ENCODE assay signal across 10 cellular contexts in the genomic region with DNA sequence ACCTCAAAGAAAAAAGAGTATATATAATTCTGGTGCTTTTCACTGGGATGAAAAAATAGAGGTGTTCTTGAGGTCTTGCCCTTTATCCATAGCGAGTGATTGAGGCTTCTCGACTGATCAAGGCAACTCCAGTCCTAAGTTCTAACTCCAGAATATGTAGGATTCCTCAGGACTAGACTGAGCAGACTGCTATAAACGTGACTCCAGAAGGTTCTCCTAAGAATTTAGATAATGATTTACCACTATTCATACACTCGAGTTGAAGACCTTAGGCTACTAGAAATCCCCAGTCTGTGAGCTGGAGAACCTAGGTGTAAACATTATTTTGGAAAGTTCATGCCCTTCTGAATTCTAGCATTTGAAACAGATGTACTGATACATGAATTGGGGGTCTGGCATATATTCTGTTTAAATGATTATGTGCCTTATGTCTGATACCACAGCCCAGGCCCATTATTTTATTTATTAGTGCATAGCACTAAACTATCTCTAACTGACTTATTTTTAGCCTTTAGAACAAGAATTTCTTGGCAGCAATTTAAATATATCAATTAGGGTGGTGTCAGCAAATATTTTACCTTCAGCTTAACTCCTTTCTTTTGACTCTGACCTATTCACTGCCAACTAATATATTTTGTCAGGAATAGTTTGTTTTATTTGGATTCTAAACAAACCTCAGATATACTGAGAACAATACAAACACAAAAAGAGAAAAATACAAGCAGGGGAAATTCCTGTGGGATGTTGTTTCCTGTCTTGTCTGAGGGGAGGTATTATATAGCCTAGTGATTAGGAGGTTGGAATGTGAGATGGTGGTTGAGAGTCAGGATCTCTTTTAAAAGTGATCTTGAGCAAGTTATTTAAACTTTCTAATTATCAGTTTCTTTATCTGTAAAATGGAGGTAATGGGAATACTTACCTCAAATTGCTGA.
DNase-seq lines count a peak whose midpoint lies in the region; ATAC-seq, FAIRE-seq and TF ChIP-seq lines count a peak whose summit lies in the region.
"Had no signal": no experiment of that assay in that cellular context is flagged by ENCODE, and none has a peak within 500 bp of the region (broad histone marks: within the 10 kb centered on the region; RNA-seq: fewer than 3 reads in every experiment).

No MANE protein-coding gene starts in this region.

- no peak for TF ChIP-seq EP300 in HepG2 (IDR thresholded peaks at IDR 0.05; ENCODE audit: low read depth in 2 of 2, low read length in 2 of 2)
- no peak for TF ChIP-seq EP300 in HepG2 (CRISPR knock-in tag; IDR thresholded peaks at IDR 0.05; ENCODE audit: borderline replicate concordance)

- H3K27me3 ChIP-seq in left ventricle myocardium inferior (ENCODE audit: low read depth), result no peaks in the 10 kb centered on the region
- H3K27me3 ChIP-seq in HepG2 (ENCODE audit: control insufficient read depth in 1 of 2, insufficient read depth in 2 of 2, low read length in 2 of 2), result no peaks in the 10 kb centered on the region
- no peaks in the 10 kb centered on the region for H3K27me3 ChIP-seq in uterus

- H3K27ac ChIP-seq in left ventricle myocardium inferior (replicated peaks), result peak overlapping the region; percentile 34
- H3K27ac ChIP-seq in HepG2 (ENCODE audit: extremely low read length, insufficient read depth, low read length), result no peak overlapping the region
- H3K27ac ChIP-seq in uterus, result no peak overlapping the region

- no peak for ATAC-seq in left cardiac atrium
- peak; percentile 89 for ATAC-seq in HepG2
- ATAC-seq: activated T-helper 17 cell treated with anti-CD3 and anti-CD28 coated beads, Interleukin-2, amount 50 U/mL, for 72 hours had no signal

- DNase-seq in left ventricle myocardium inferior, result no peak
- DNase-seq in left cardiac atrium, result no peak
- peak; percentile 44 for DNase-seq in astrocyte of the spinal cord (ENCODE audit: low read depth, low spot score)
- peak; percentile 47 for DNase-seq in HepG2 (ENCODE audit: low spot score)
- no peak for DNase-seq in uterus
- no peak for DNase-seq in T-helper 9 cell
- no peak for DNase-seq in DMS 273 treated with DMSO at 0.1 percent for 48 hours (lab: John Stamatoyannopoulos, UW)
- no peak for DNase-seq in cerebellum (ENCODE audit: low spot score)

- in situ Hi-C loops in astrocyte of the spinal cord (cut with HindIII; ENCODE audit: low sequenced_read_pairs), result no loop called here
- in situ Hi-C loops in HepG2 (cut with HindIII; ENCODE audit: extremely low pct_ligation_motif_present, low pct_unique_long_range_greater_than_20kb), result no loop called here

- H3K4me3 ChIP-seq in left ventricle myocardium inferior, result no peak overlapping the region
- no peak overlapping the region for H3K4me3 ChIP-seq in astrocyte of the spinal cord (ENCODE audit: low read depth, low read length)
- no peak overlapping the region for H3K4me3 ChIP-seq in HepG2 (replicated peaks in 1 of 3; ENCODE audit: insufficient read depth in 1 of 3, low read depth in 2 of 3, low read length in 3 of 3)
- no peak overlapping the region for H3K4me3 ChIP-seq in uterus

- 17% methylated on average over 4 of the region's 4 CpGs for WGBS in HepG2 (ENCODE audit: low lambda C conversion rate)

- no peak for TF ChIP-seq RAD21 in HepG2 (CRISPR knock-in tag; IDR thresholded peaks at IDR 0.05)

- peak; percentile 30 for FAIRE-seq in HepG2 (lab: Jason Lieb, UNC)
- FAIRE-seq: GM12891 had no signal

- no peak overlapping the region for H3K4me2 ChIP-seq in HepG2 (ENCODE audit: low read depth, low read length)

- TF ChIP-seq CTCF in left ventricle myocardium inferior (IDR thresholded peaks at IDR 0.05; ENCODE audit: borderline replicate concordance), result no peak
- TF ChIP-seq CTCF in astrocyte of the spinal cord (IDR thresholded peaks at IDR 0.05; ENCODE audit: low read depth, low read length), result no peak
- no peak for TF ChIP-seq CTCF in HepG2 (CRISPR knock-in tag; IDR thresholded peaks at IDR 0.05)
- TF ChIP-seq CTCF in uterus (IDR thresholded peaks at IDR 0.05), result no peak

- intact Hi-C loops in left ventricle myocardium inferior (cut with micrococcal nuclease), result no loop called here
- intact Hi-C loops in left cardiac atrium (cut with DNase I), result no loop called here
- intact Hi-C loops in HepG2 (cut with micrococcal nuclease; ENCODE audit: unreplicated experiment), result no loop called here
- intact Hi-C loops in uterus (cut with DNase I; ENCODE audit: low total_unique reads), result no loop called here

- H3K4me1 ChIP-seq in left ventricle myocardium inferior (peaks cover 31% of the 10 kb centered on the region), HepG2 (ENCODE audit: insufficient read depth, low read length) (peaks cover 15% of the 10 kb centered on the region), uterus (no peaks in the 10 kb centered on the region)

- no peak for TF ChIP-seq POLR2A in HepG2 (IDR thresholded peaks at IDR 0.05; ENCODE audit: insufficient read depth in 1 of 2, low read depth in 2 of 2, low read length in 2 of 2)
- TF ChIP-seq POLR2A in uterus (IDR thresholded peaks at IDR 0.05), result no peak

- H3K36me3 ChIP-seq in left ventricle myocardium inferior (peaks cover 19% of the 10 kb centered on the region), HepG2 (replicated peaks in 1 of 2; ENCODE audit: control insufficient read depth in 1 of 2, insufficient read depth in 2 of 2, low read length in 2 of 2) (peaks cover 5 to 11% of the 10 kb centered on the region in 2 experiments; a peak in 3 of 5 replicates), uterus (no peaks in the 10 kb centered on the region)

- CTCF ChIA-PET in HepG2 (lab: Yijun Ruan, JAX; ENCODE audit: low intra/inter-chr PET ratio, low total read pairs), result no interaction called here

- no TSS peak for BruUV-seq in HepG2 (replicated peaks; lab: Mats Ljungman, UMichigan)

- no peaks in the 10 kb centered on the region for H3K9me3 ChIP-seq in left ventricle myocardium inferior (replicated peaks)
- no peaks in the 10 kb centered on the region for H3K9me3 ChIP-seq in HepG2 (ENCODE audit: low read length)
- no peaks in the 10 kb centered on the region for H3K9me3 ChIP-seq in uterus

- H2AFZ ChIP-seq in HepG2 (ENCODE audit: low read length), result no peak overlapping the region

- H4K20me1 ChIP-seq in HepG2 (ENCODE audit: insufficient read depth, low read length), result 0 out of 2 replicates have a peak, but pooled peaks cover 7% of the 10 kb centered on the region

- no peak overlapping the region for H3K9ac ChIP-seq in HepG2 (ENCODE audit: insufficient read depth, low read depth, low read length)

- no peaks in the 10 kb centered on the region for H3K79me2 ChIP-seq in HepG2 (ENCODE audit: insufficient read depth, low read length)

- POLR2A ChIA-PET in HepG2 (lab: Yijun Ruan, JAX), result no interaction called here

TF ChIP-seq in HepG2, 621 proteins besides CTCF, POLR2A, EP300 and RAD21 (continues in another document):
- TF ChIP-seq MIER2 (CRISPR knock-in tag; IDR thresholded peaks at IDR 0.05), result no peak
- no peak for TF ChIP-seq SRSF4 (IDR thresholded peaks at IDR 0.05; ENCODE audit: low read depth, low read length, poor library complexity, severe bottlenecking)
- no peak for TF ChIP-seq CHD2 (IDR thresholded peaks at IDR 0.05; ENCODE audit: low read depth, low read length)
- TF ChIP-seq PRPF4 (IDR thresholded peaks at IDR 0.05; ENCODE audit: low read depth, low read length, poor library complexity, severe bottlenecking), result no peak
- TF ChIP-seq ZNF546 (CRISPR knock-in tag; conservative IDR thresholded peaks at IDR 0.05), result no peak
- TF ChIP-seq, protein P1, sequence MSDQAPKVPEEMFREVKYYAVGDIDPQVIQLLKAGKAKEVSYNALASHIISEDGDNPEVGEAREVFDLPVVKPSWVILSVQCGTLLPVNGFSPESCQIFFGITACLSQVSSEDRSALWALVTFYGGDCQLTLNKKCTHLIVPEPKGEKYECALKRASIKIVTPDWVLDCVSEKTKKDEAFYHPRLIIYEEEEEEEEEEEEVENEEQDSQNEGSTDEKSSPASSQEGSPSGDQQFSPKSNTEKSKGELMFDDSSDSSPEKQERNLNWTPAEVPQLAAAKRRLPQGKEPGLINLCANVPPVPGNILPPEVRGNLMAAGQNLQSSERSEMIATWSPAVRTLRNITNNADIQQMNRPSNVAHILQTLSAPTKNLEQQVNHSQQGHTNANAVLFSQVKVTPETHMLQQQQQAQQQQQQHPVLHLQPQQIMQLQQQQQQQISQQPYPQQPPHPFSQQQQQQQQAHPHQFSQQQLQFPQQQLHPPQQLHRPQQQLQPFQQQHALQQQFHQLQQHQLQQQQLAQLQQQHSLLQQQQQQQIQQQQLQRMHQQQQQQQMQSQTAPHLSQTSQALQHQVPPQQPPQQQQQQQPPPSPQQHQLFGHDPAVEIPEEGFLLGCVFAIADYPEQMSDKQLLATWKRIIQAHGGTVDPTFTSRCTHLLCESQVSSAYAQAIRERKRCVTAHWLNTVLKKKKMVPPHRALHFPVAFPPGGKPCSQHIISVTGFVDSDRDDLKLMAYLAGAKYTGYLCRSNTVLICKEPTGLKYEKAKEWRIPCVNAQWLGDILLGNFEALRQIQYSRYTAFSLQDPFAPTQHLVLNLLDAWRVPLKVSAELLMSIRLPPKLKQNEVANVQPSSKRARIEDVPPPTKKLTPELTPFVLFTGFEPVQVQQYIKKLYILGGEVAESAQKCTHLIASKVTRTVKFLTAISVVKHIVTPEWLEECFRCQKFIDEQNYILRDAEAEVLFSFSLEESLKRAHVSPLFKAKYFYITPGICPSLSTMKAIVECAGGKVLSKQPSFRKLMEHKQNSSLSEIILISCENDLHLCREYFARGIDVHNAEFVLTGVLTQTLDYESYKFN (CRISPR knock-in tag; conservative IDR thresholded peaks at IDR 0.05), result 0 out of 2 replicates have a peak, but pooled peaks have one; percentile 23
- TF ChIP-seq ZNF709 (CRISPR knock-in tag; IDR thresholded peaks at IDR 0.05), result no peak
- TF ChIP-seq HDAC2 (CRISPR knock-in tag; IDR thresholded peaks at IDR 0.05), result no peak
- no peak for TF ChIP-seq HNRNPL (IDR thresholded peaks at IDR 0.05; ENCODE audit: low read depth, low read length)
- TF ChIP-seq NCOA2 (CRISPR knock-in tag; IDR thresholded peaks at IDR 0.05), result no peak
- TF ChIP-seq, protein P2, sequence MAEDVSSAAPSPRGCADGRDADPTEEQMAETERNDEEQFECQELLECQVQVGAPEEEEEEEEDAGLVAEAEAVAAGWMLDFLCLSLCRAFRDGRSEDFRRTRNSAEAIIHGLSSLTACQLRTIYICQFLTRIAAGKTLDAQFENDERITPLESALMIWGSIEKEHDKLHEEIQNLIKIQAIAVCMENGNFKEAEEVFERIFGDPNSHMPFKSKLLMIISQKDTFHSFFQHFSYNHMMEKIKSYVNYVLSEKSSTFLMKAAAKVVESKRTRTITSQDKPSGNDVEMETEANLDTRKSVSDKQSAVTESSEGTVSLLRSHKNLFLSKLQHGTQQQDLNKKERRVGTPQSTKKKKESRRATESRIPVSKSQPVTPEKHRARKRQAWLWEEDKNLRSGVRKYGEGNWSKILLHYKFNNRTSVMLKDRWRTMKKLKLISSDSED (CRISPR knock-in tag; IDR thresholded peaks at IDR 0.05), result no peak
- TF ChIP-seq MEIS1 (CRISPR knock-in tag; IDR thresholded peaks at IDR 0.05; ENCODE audit: borderline replicate concordance), result no peak
- no peak for TF ChIP-seq ZNF569 (CRISPR knock-in tag; IDR thresholded peaks at IDR 0.05; ENCODE audit: borderline replicate concordance)
- TF ChIP-seq NFYC (CRISPR knock-in tag; IDR thresholded peaks at IDR 0.05), result no peak
- no peak for TF ChIP-seq FOXJ3 (CRISPR knock-in tag; IDR thresholded peaks at IDR 0.05; ENCODE audit: borderline replicate concordance)

Comparison
In these comparisons a context has a peak if more than half of its experiments do, and no peak if none do; other contexts are left out.
1. DNase-seq: peak in astrocyte of the spinal cord (single experiment) and HepG2 (single experiment); none in left ventricle myocardium inferior (single experiment), left cardiac atrium (single experiment), uterus (0 of 2), T-helper 9 cell (single experiment), DMS 273 treated with DMSO at 0.1 percent for 48 hours (single experiment) and cerebellum (single experiment).